17 cellular contexts compared by ENCODE assay signal in genomic region chr9:90706230-90706629, GRCh38.
DNase-seq lines count a peak whose midpoint lies in the region; ATAC-seq and TF ChIP-seq lines count a peak whose summit lies in the region.
"Had no signal": no experiment of that assay in that cellular context is flagged by ENCODE, and none has a peak within 500 bp of the region (broad histone marks: within the 10 kb centered on the region; RNA-seq: fewer than 3 reads in every experiment).

No MANE protein-coding gene starts in this region.

- no peaks in the 10 kb centered on the region for H3K36me3 ChIP-seq in esophagus squamous epithelium
- H3K36me3 ChIP-seq: BLaER1 had no signal

- WGBS in esophagus squamous epithelium, 2 donors = 54 to 63% methylated on average over 2 of the region's 2 CpGs

- TF ChIP-seq CTCF in LNCaP clone FGC (IDR thresholded peaks at IDR 0.05; ENCODE audit: control insufficient read depth, extremely low read depth, insufficient read depth) (no peak), epithelial cell of esophagus (IDR thresholded peaks at IDR 0.05; ENCODE audit: insufficient read depth, low read depth, low read length, missing control alignments) (no peak), esophagus squamous epithelium (IDR thresholded peaks at IDR 0.05) (no peak)

- peaks cover 0 to 8% (median 0%) of the 10 kb centered on the region in 4 donors for H3K27me3 ChIP-seq in esophagus squamous epithelium
- H3K27me3 ChIP-seq: BLaER1 had no signal

- H3K9me3 ChIP-seq in esophagus squamous epithelium = no peaks in the 10 kb centered on the region
- H3K9me3 ChIP-seq: BLaER1, Caco-2 had no signal

- TF ChIP-seq POLR2A in esophagus squamous epithelium (IDR thresholded peaks at IDR 0.05) = no peak

- DNase-seq in LNCaP clone FGC (ENCODE audit: low read depth) (peak; percentile 19), epithelial cell of esophagus (ENCODE audit: low read depth) (peak; percentile 61), esophagus squamous epithelium (lab: John Stamatoyannopoulos, UW) (no peak), NOMO-1 (lab: John Stamatoyannopoulos, UW; ENCODE audit: unreplicated experiment in 2 of 2) (no peak)
- DNase-seq: Caco-2; CD4-positive, CD25-positive, alpha-beta regulatory T cell; CD8-positive, alpha-beta T cell; DMS153; DND-41; GOT3; H7; HCEC 1CT had no signal

- peaks cover 0 to 14% (median 0%) of the 10 kb centered on the region in 3 donors for H3K4me1 ChIP-seq in esophagus squamous epithelium
- H3K4me1 ChIP-seq: BLaER1, Caco-2 had no signal

- H3K4me3 ChIP-seq in LNCaP clone FGC (ENCODE audit: low read depth, low read length) (no peak overlapping the region), epithelial cell of esophagus (ENCODE audit: low read length) (no peak overlapping the region), esophagus squamous epithelium (no peak overlapping the region)
- H3K4me3 ChIP-seq: BLaER1 had no signal

- intact Hi-C loops in esophagus squamous epithelium (cut with DNase I) = no loop called here

- ATAC-seq in HG02763 (IDR thresholded peaks at IDR 0.05; ENCODE audit: unreplicated experiment) = no peak
- no peak for ATAC-seq in GM18861 (IDR thresholded peaks at IDR 0.05; ENCODE audit: unreplicated experiment)
- ATAC-seq: CD8-positive, alpha-beta T cell had no signal

- peak overlapping the region in 3 of 4 donors; percentile 31 to 76 (median 68) for H3K27ac ChIP-seq in esophagus squamous epithelium
- H3K27ac ChIP-seq: 22Rv1, BLaER1, C4-2B had no signal

Comparison
In these comparisons a context has a peak if more than half of its experiments do, and no peak if none do; other contexts are left out.
1. DNase-seq: peak in LNCaP clone FGC (single experiment) and epithelial cell of esophagus (single experiment); none in esophagus squamous epithelium (single experiment) and NOMO-1 (0 of 2).